In genomic region chr4:182925298-182925738, GRCh38 we compare ENCODE assay signal across 8 cellular contexts. TPM values are rescaled to one million over a fixed set of nuclear protein-coding genes. Genes with fewer than 3 reads are reported as not detected.
DNase-seq lines count a peak whose midpoint lies in the region; ATAC-seq, FAIRE-seq and TF ChIP-seq lines count a peak whose summit lies in the region.

No MANE protein-coding gene starts in this region.

- in situ Hi-C loops in astrocyte of the spinal cord (cut with HindIII; ENCODE audit: low sequenced_read_pairs), result loop anchor here (25.0 kb wide), 1 partner anchor 337 kb away; no protein-coding TSS in a partner anchor

- no peak overlapping the region for H3K9ac ChIP-seq in kidney (ENCODE audit: low read length in 2 of 2)

- peak; percentile 27 for DNase-seq in NK-92 treated with Interleukin-12 subunit alpha and Interleukin-12 subunit beta, amount 100 ng/mL, for 24 hours (lab: John Stamatoyannopoulos, UW)
- DNase-seq in NK-92 (lab: John Stamatoyannopoulos, UW; ENCODE audit: unreplicated experiment), result no peak
- peak; percentile 88 for DNase-seq in NB4 (ENCODE audit: low read depth)
- peak; percentile 26 to 66 (median 29) for DNase-seq in T-helper 1 cell
- DNase-seq in astrocyte of the spinal cord (ENCODE audit: low read depth, low spot score), result peak; percentile 76
- DNase-seq in kidney, result peak; percentile 89
- peak in 2 of 3 donors; percentile 22 to 31 for DNase-seq in stimulated activated CD4-positive, alpha-beta T cell treated with anti-CD3 and anti-CD28 coated beads, TNF-alpha, amount 100 ng/mL, for 48 hours (ENCODE audit: low read depth in 3 of 3)

- no peak for TF ChIP-seq POLR2A in NB4 (IDR thresholded peaks at IDR 0.05; ENCODE audit: extremely low read depth, insufficient read length)

- no peaks in the 10 kb centered on the region for H3K4me1 ChIP-seq in kidney (ENCODE audit: control insufficient read depth in 1 of 2, insufficient read depth in 1 of 2, low read depth in 1 of 2, low read length in 2 of 2)

- peak; percentile 99 for ATAC-seq in HG02610 (IDR thresholded peaks at IDR 0.05; ENCODE audit: unreplicated experiment)

- TF ChIP-seq CTCF in NB4 (IDR thresholded peaks at IDR 0.05; ENCODE audit: low read depth, low read length) (peak; percentile 80), astrocyte of the spinal cord (IDR thresholded peaks at IDR 0.05; ENCODE audit: low read depth, low read length) (peak; percentile 65), kidney (IDR thresholded peaks at IDR 0.05; ENCODE audit: borderline replicate concordance, extremely low read depth, insufficient read depth) (peak; percentile 78)

- intact Hi-C loops in kidney (cut with DNase I), result no loop called here

- peak; percentile 86 for FAIRE-seq in kidney (lab: Jason Lieb, UNC)

- H3K4me3 ChIP-seq in NB4 (ENCODE audit: low read depth, low read length) (no peak overlapping the region), astrocyte of the spinal cord (ENCODE audit: low read depth, low read length) (no peak overlapping the region), kidney (ENCODE audit: low read length in 2 of 2) (no peak overlapping the region)

- no peak overlapping the region for H3K27ac ChIP-seq in kidney (ENCODE audit: low read depth in 2 of 2, low read length in 2 of 2)

- no peaks in the 10 kb centered on the region for H3K36me3 ChIP-seq in kidney (ENCODE audit: control insufficient read depth in 1 of 2, insufficient read depth in 2 of 2, low read length in 2 of 2)

- H3K9me3 ChIP-seq in kidney (ENCODE audit: control insufficient read depth in 1 of 2, low read length in 2 of 2), result no peaks in the 10 kb centered on the region

RNA-seq across cellular contexts. Expression of gene DCTD, which starts 8.1 kb away (rescaled TPM):
- total RNA-seq in kidney, result 99.6 TPM
- polyA plus RNA-seq in kidney (ENCODE audit: insufficient read depth, low read depth, low replicate concordance), result 54.9 TPM
